In the genomic region with DNA sequence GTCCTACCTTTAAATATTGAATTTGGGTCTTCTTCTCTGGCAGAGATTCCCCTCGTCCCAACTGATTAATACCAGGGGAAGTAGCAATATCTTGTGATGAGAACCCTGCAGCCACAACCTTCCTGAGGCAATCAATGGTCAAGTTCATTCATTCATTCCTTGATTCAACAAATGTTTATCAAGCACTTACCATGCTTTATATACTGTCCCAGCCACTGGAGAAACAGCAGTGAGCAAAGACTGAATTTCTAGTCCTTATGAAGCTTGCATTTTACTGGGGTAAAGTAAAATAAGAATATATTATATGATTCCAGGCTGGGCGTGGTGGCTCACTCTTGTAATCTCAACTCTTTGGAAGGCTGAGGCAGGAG, we compare ENCODE assay signal across 8 cellular contexts. TPM values are rescaled to one million over a fixed set of nuclear protein-coding genes. Genes with fewer than 3 reads are reported as not detected.
A peak's percentile ranks its signal among the peaks of the same experiment; 100 is the strongest.
DNase-seq lines count a peak whose midpoint lies in the region; ATAC-seq and TF ChIP-seq lines count a peak whose summit lies in the region.

No MANE protein-coding gene starts in this region.

- H3K36me3 Mint-ChIP-seq in activated CD4-positive, alpha-beta T cell treated with anti-CD3 and anti-CD28 coated beads, Interleukin-2, amount 10 ng/mL, durations not matched to agents 7 days and 5 days (ENCODE audit: low read depth) = peaks cover 29% of the 10 kb centered on the region

- no peak for DNase-seq in activated CD4-positive, alpha-beta T cell treated with anti-CD3 and anti-CD28 coated beads, Interleukin-2, amount 10 ng/mL, durations not matched to agents 7 days and 5 days
- no peak for DNase-seq in activated CD4-positive, alpha-beta T cell treated with anti-CD3 and anti-CD28 coated beads, Interleukin-2, amount 50 U/mL, for 1 hour
- no peak for DNase-seq in ascending aorta (ENCODE audit: low spot score in 2 of 2)
- no peak for DNase-seq in left lung
- no peak for DNase-seq in testis
- no peak for DNase-seq in left colon
- no peak for DNase-seq in DMS53 (lab: John Stamatoyannopoulos, UW)

- H3K9me3 ChIP-seq in ascending aorta = no peaks in the 10 kb centered on the region
- no peaks in the 10 kb centered on the region for H3K9me3 ChIP-seq in left lung
- no peaks in the 10 kb centered on the region for H3K9me3 ChIP-seq in testis

- H3K36me3 ChIP-seq in ascending aorta (no peaks in the 10 kb centered on the region), left lung (peaks cover 0 to 3% of the 10 kb centered on the region in 2 donors), testis (ENCODE audit: low read depth, missing control alignments) (no peaks in the 10 kb centered on the region)

- no peak for TF ChIP-seq POLR2A in testis (IDR thresholded peaks at IDR 0.05)

- peak overlapping the region; percentile 85 for H3K27ac Mint-ChIP-seq in activated CD4-positive, alpha-beta T cell treated with anti-CD3 and anti-CD28 coated beads, Interleukin-2, amount 10 ng/mL, durations not matched to agents 7 days and 5 days

- TF ChIP-seq CTCF in ascending aorta (IDR thresholded peaks at IDR 0.05) (no peak), left lung (IDR thresholded peaks at IDR 0.05) (no peak), testis (IDR thresholded peaks at IDR 0.05) (no peak)

- H3K4me3 Mint-ChIP-seq in activated CD4-positive, alpha-beta T cell treated with anti-CD3 and anti-CD28 coated beads, Interleukin-2, amount 10 ng/mL, durations not matched to agents 7 days and 5 days = peak overlapping the region; percentile 100

- CTCF ChIA-PET in activated CD4-positive, alpha-beta T cell treated with anti-CD3 and anti-CD28 coated beads, Interleukin-2, amount 10 ng/mL, durations not matched to agents 7 days and 5 days (lab: Charles Lee) = no interaction called here

- peak overlapping the region; percentile 75 to 98 for H3K4me3 ChIP-seq in ascending aorta
- H3K4me3 ChIP-seq in left lung = peak overlapping the region; percentile 96 to 99
- peak overlapping the region; percentile 99 to 100 for H3K4me3 ChIP-seq in testis

- WGBS in testis, 2 donors = 25 to 41% methylated on average over 2 of the region's 2 CpGs

- H3K4me1 Mint-ChIP-seq in activated CD4-positive, alpha-beta T cell treated with anti-CD3 and anti-CD28 coated beads, Interleukin-2, amount 10 ng/mL, durations not matched to agents 7 days and 5 days = peaks cover 64% of the 10 kb centered on the region

- no peaks in the 10 kb centered on the region for H3K27me3 ChIP-seq in ascending aorta
- H3K27me3 ChIP-seq in left lung = no peaks in the 10 kb centered on the region
- no peaks in the 10 kb centered on the region for H3K27me3 ChIP-seq in testis

- POLR2A ChIA-PET in activated CD4-positive, alpha-beta T cell treated with anti-CD3 and anti-CD28 coated beads, Interleukin-2, amount 10 ng/mL, durations not matched to agents 7 days and 5 days (lab: Charles Lee) = interaction anchor here (0.6 kb wide), 1 partner anchor 10 kb away, joined by 4 read pairs; no protein-coding TSS in a partner anchor

- ATAC-seq in left lung (no peak), GM19351 (IDR thresholded peaks at IDR 0.05; ENCODE audit: unreplicated experiment) (no peak), left colon (no peak)

- H3K4me1 ChIP-seq in ascending aorta (peaks cover 7 to 18% of the 10 kb centered on the region in 2 donors), left lung (peaks cover 8 to 66% of the 10 kb centered on the region in 2 donors), testis (peaks cover 12% of the 10 kb centered on the region)

- H3K27ac ChIP-seq in ascending aorta = peak overlapping the region in 1 of 2 donors; percentile 77
- H3K27ac ChIP-seq in left lung = peak overlapping the region; percentile 85 to 99
- H3K27ac ChIP-seq in testis = no peak overlapping the region

- no peaks in the 10 kb centered on the region for H3K9me3 Mint-ChIP-seq in activated CD4-positive, alpha-beta T cell treated with anti-CD3 and anti-CD28 coated beads, Interleukin-2, amount 10 ng/mL, durations not matched to agents 7 days and 5 days

- intact Hi-C loops in ascending aorta (cut with DNase I) (loop anchor here (5.0 to 10.0 kb wide), 4 partner anchors 94 to 1434 kb away; a partner anchor contains a TSS), left lung (cut with DNase I) (no loop called here), testis (cut with DNase I; ENCODE audit: low total_unique reads) (no loop called here), left colon (cut with DNase I, micrococcal nuclease) (no loop called here)

- H3K27me3 Mint-ChIP-seq in activated CD4-positive, alpha-beta T cell treated with anti-CD3 and anti-CD28 coated beads, Interleukin-2, amount 10 ng/mL, durations not matched to agents 7 days and 5 days = no peaks in the 10 kb centered on the region

RNA-seq across cellular contexts. Expression of a gene that starts 0.3 kb away (rescaled TPM):
- 100 to 1,000 TPM; 101 to 107 TPM for total RNA-seq in activated CD4-positive, alpha-beta T cell treated with anti-CD3 and anti-CD28 coated beads, Interleukin-2, amount 10 ng/mL, durations not matched to agents 7 days and 5 days
- total RNA-seq in ascending aorta (44.9 TPM), left lung (10 to 100 TPM; 42.7 to 72.7 TPM), testis (10 to 100 TPM; 47.2 to 51.9 TPM), left colon (10 to 100 TPM; 29.0 to 31.4 TPM)
- 47.2 TPM for polyA plus RNA-seq in testis (ENCODE audit: insufficient read depth, low read depth, low replicate concordance)

RNA-seq across cellular contexts. Expression of a gene that starts 2.8 kb away (rescaled TPM):
- total RNA-seq in activated CD4-positive, alpha-beta T cell treated with anti-CD3 and anti-CD28 coated beads, Interleukin-2, amount 10 ng/mL, durations not matched to agents 7 days and 5 days = 10 to 100 TPM; 82.5 to 88.2 TPM
- total RNA-seq in ascending aorta (199 TPM), left lung (10 to 100 TPM; 57.0 to 69.9 TPM), testis (100 to 1,000 TPM; 129 to 165 TPM), left colon (10 to 100 TPM; 65.3 to 68.3 TPM)
- 156 TPM for polyA plus RNA-seq in testis (ENCODE audit: insufficient read depth, low read depth, low replicate concordance)

RNA-seq across cellular contexts. Expression of a gene that starts 51.9 kb away (rescaled TPM):
- 10 to 100 TPM; 19.9 to 25.8 TPM for total RNA-seq in activated CD4-positive, alpha-beta T cell treated with anti-CD3 and anti-CD28 coated beads, Interleukin-2, amount 10 ng/mL, durations not matched to agents 7 days and 5 days
- 0.96 TPM for total RNA-seq in ascending aorta
- total RNA-seq in left lung = 10 to 100 TPM; 13.9 to 25.1 TPM
- 10 to 100 TPM; 28.3 to 32.8 TPM for total RNA-seq in testis
- 28.7 TPM for polyA plus RNA-seq in testis (ENCODE audit: insufficient read depth, low read depth, low replicate concordance)
- 1 to 10 TPM; 5.5 to 7.8 TPM for total RNA-seq in left colon

Comparison
In these comparisons a context has a peak if more than half of its experiments do, and no peak if none do; other contexts are left out.
1. H3K27ac ChIP-seq: peak in left lung (2 of 2); none in testis (0 of 2).
2. Peak in every context shown above with its lines, with median percentiles within 50 percentile points of each other: H3K4me3 ChIP-seq.